In the genomic region with DNA sequence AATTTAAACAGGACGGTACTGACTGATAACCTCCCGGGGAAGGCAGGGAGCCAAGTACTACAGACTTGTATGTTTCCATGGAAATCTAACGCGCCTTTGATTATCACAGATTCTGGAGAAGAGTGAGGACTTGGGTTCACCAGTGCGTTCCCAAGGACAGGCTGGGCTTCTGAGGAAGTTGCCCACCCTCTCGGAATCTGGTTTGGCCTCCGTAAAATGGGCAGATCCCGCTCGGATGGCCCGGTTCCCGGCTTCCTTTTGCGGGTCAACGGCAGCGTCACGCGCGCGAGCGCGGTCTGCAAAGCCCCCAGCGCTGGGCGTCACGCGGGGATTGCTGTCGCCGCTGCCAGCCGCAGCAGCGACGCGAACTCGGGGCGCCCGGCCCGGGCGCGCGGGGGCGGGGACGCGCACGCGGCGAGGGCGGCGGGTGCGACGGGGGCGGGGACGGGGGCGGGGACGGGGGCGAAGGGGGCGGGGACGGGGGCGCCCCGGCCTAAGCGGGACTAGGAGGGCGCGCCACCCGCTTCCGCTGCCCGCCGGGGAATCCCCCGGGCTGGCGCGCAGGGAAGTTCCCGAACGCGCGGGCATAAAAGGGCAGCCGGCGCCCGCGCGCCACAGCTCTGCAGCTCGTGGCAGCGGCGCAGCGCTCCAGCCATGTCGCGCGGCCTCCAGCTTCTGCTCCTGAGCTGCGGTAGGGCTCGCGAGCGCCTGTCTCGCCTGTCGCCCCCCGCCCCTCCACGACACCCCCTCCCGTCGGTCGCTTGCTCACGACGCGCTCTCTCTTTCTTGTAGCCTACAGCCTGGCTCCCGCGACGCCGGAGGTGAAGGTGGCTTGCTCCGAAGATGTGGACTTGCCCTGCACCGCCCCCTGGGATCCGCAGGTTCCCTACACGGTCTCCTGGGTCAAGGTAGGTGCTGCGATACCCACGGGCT, we compare ENCODE assay signal across 8 cellular contexts. TPM values are rescaled to one million over a fixed set of nuclear protein-coding genes. Genes with fewer than 3 reads are reported as not detected.
DNase-seq lines count a peak whose midpoint lies in the region; ATAC-seq, FAIRE-seq and TF ChIP-seq lines count a peak whose summit lies in the region.

CD83 (plus strand) TSS at position 615 of the 933 bp plus-strand sequence; CDS start at position 655, 40 bp downstream.

- peak; percentile 16 for DNase-seq in NCI-H1092 treated with DMSO at 0.1 percent for 48 hours (lab: John Stamatoyannopoulos, UW)
- DNase-seq in NCI-H1092 (lab: John Stamatoyannopoulos, UW), result no peak
- DNase-seq in NCI-H1105 treated with DMSO at 0.1 percent for 48 hours (lab: John Stamatoyannopoulos, UW), result peak; percentile 61
- DNase-seq in WTC11 (ENCODE audit: low spot score), result peak; percentile 56
- peak; percentile 25 to 40 for DNase-seq in cardiac fibroblast (ENCODE audit: low read depth in 2 of 2)
- DNase-seq in kidney, result peak; percentile 85
- peak; percentile 68 to 75 for DNase-seq in stimulated activated CD4-positive, alpha-beta T cell treated with anti-CD3 and anti-CD28 coated beads, Interleukin-1b, Interleukin-23, amount 100 ng/mL, for 1 hour (ENCODE audit: low read depth in 2 of 2)

- H3K4me3 Mint-ChIP-seq in WTC11, result peak within 1 kb of the TSS; percentile 94

- H3K4me1 ChIP-seq in kidney (ENCODE audit: control insufficient read depth in 1 of 2, insufficient read depth in 1 of 2, low read depth in 1 of 2, low read length in 2 of 2), result peaks cover 0 to 17% of the 10 kb centered on the region in 2 donors

- peaks cover 14% of the 10 kb centered on the region for H3K4me1 Mint-ChIP-seq in WTC11

- peak; percentile 63 for ATAC-seq in HG02571 (IDR thresholded peaks at IDR 0.05; ENCODE audit: unreplicated experiment)
- peak; percentile 87 for ATAC-seq in WTC11

- H3K27ac ChIP-seq in kidney (ENCODE audit: low read depth in 2 of 2, low read length in 2 of 2), result peak within 1 kb of the TSS; percentile 63 to 68

- H3K9ac ChIP-seq in kidney (ENCODE audit: low read length in 2 of 2), result peak within 1 kb of the TSS; percentile 78 to 81

- peaks cover 19% of the 10 kb centered on the region for H3K27me3 Mint-ChIP-seq in WTC11 (ENCODE audit: low read depth)

- POLR2A ChIA-PET in WTC11 (lab: Charles Lee), result no interaction called here

- no peak for FAIRE-seq in kidney (lab: Jason Lieb, UNC)

- H3K9me3 Mint-ChIP-seq in WTC11, result no peaks in the 10 kb centered on the region

- no peaks in the 10 kb centered on the region for H3K36me3 ChIP-seq in kidney (ENCODE audit: control insufficient read depth in 1 of 2, insufficient read depth in 2 of 2, low read length in 2 of 2)

- TF ChIP-seq CTCF in WTC11 (IDR thresholded peaks at IDR 0.05) (no peak), cardiac fibroblast (IDR thresholded peaks at IDR 0.05; ENCODE audit: low read depth, low read length) (no peak), kidney (IDR thresholded peaks at IDR 0.05; ENCODE audit: borderline replicate concordance, extremely low read depth, insufficient read depth) (no peak)

- H3K4me3 ChIP-seq in cardiac fibroblast (replicated peaks in 1 of 2; ENCODE audit: low read depth in 2 of 2, low read length in 2 of 2) (peak within 1 kb of the TSS; percentile 53 to 59), kidney (ENCODE audit: low read length in 2 of 2) (peak within 1 kb of the TSS; percentile 80 to 88)

- H3K27ac Mint-ChIP-seq in WTC11, result 0 out of 2 replicates have a peak within 1 kb of the TSS, but pooled peaks have one; percentile 63

- intact Hi-C loops in kidney (cut with DNase I), result no loop called here

- peaks cover 4% of the 10 kb centered on the region; the same call in 1 of the 2 replicates for H3K36me3 Mint-ChIP-seq in WTC11

- CTCF ChIA-PET in WTC11 (lab: Charles Lee), result no interaction called here

- H3K9me3 ChIP-seq in kidney (ENCODE audit: control insufficient read depth in 1 of 2, low read length in 2 of 2), result no peaks in the 10 kb centered on the region

TF ChIP-seq in WTC11, 78 proteins besides CTCF, POLR2A, EP300 and RAD21 (continues in another document):
- TF ChIP-seq, protein P1, sequence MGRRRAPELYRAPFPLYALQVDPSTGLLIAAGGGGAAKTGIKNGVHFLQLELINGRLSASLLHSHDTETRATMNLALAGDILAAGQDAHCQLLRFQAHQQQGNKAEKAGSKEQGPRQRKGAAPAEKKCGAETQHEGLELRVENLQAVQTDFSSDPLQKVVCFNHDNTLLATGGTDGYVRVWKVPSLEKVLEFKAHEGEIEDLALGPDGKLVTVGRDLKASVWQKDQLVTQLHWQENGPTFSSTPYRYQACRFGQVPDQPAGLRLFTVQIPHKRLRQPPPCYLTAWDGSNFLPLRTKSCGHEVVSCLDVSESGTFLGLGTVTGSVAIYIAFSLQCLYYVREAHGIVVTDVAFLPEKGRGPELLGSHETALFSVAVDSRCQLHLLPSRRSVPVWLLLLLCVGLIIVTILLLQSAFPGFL (CRISPR knock-in tag; IDR thresholded peaks at IDR 0.05; ENCODE audit: borderline replicate concordance), result no peak
- TF ChIP-seq, protein P2, sequence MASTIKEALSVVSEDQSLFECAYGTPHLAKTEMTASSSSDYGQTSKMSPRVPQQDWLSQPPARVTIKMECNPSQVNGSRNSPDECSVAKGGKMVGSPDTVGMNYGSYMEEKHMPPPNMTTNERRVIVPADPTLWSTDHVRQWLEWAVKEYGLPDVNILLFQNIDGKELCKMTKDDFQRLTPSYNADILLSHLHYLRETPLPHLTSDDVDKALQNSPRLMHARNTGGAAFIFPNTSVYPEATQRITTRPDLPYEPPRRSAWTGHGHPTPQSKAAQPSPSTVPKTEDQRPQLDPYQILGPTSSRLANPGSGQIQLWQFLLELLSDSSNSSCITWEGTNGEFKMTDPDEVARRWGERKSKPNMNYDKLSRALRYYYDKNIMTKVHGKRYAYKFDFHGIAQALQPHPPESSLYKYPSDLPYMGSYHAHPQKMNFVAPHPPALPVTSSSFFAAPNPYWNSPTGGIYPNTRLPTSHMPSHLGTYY (CRISPR knock-in tag; IDR thresholded peaks at IDR 0.05), result no peak
- TF ChIP-seq TEAD4 (CRISPR knock-in tag; IDR thresholded peaks at IDR 0.05) (no peak), PRDM15 (CRISPR knock-in tag; IDR thresholded peaks at IDR 0.05) (0 out of 2 replicates have a peak, but pooled peaks have one; percentile 16), JAZF1 (CRISPR knock-in tag; IDR thresholded peaks at IDR 0.05) (no peak), JUN (CRISPR knock-in tag; IDR thresholded peaks at IDR 0.05) (no peak), FOXK1 (CRISPR knock-in tag; IDR thresholded peaks at IDR 0.05) (0 out of 2 replicates have a peak, but pooled peaks have one; percentile 8), TEAD1 (CRISPR knock-in tag; IDR thresholded peaks at IDR 0.05) (no peak), KAT7 (CRISPR knock-in tag; IDR thresholded peaks at IDR 0.05; ENCODE audit: borderline replicate concordance) (no peak), RELA (CRISPR knock-in tag; IDR thresholded peaks at IDR 0.05; ENCODE audit: borderline replicate concordance) (peak; percentile 23; the same call in 1 of the 2 replicates), PRRX2 (CRISPR knock-in tag; IDR thresholded peaks at IDR 0.05) (no peak), FOXJ3 (CRISPR knock-in tag; IDR thresholded peaks at IDR 0.05; ENCODE audit: borderline replicate concordance) (no peak), ETV6 (CRISPR knock-in tag; IDR thresholded peaks at IDR 0.05) (0 out of 2 replicates have a peak, but pooled peaks have one; percentile 7), ZNF416 (CRISPR knock-in tag; IDR thresholded peaks at IDR 0.05) (no peak)
- TF ChIP-seq, protein P3, sequence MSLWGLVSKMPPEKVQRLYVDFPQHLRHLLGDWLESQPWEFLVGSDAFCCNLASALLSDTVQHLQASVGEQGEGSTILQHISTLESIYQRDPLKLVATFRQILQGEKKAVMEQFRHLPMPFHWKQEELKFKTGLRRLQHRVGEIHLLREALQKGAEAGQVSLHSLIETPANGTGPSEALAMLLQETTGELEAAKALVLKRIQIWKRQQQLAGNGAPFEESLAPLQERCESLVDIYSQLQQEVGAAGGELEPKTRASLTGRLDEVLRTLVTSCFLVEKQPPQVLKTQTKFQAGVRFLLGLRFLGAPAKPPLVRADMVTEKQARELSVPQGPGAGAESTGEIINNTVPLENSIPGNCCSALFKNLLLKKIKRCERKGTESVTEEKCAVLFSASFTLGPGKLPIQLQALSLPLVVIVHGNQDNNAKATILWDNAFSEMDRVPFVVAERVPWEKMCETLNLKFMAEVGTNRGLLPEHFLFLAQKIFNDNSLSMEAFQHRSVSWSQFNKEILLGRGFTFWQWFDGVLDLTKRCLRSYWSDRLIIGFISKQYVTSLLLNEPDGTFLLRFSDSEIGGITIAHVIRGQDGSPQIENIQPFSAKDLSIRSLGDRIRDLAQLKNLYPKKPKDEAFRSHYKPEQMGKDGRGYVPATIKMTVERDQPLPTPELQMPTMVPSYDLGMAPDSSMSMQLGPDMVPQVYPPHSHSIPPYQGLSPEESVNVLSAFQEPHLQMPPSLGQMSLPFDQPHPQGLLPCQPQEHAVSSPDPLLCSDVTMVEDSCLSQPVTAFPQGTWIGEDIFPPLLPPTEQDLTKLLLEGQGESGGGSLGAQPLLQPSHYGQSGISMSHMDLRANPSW (CRISPR knock-in tag; conservative IDR thresholded peaks at IDR 0.05; ENCODE audit: low read depth), result no peak

RNA-seq across cellular contexts. Expression of gene CD83, which starts in this region (rescaled TPM):
- 5.5 to 7.5 TPM (median 7.4 TPM) in 3 replicates for total RNA-seq in WTC11 (2021)
- 4.0 TPM for total RNA-seq in kidney
- polyA plus RNA-seq in kidney (ENCODE audit: insufficient read depth, low read depth, low replicate concordance), result 15.4 TPM
